14 cellular contexts compared by ENCODE assay signal in the genomic region with DNA sequence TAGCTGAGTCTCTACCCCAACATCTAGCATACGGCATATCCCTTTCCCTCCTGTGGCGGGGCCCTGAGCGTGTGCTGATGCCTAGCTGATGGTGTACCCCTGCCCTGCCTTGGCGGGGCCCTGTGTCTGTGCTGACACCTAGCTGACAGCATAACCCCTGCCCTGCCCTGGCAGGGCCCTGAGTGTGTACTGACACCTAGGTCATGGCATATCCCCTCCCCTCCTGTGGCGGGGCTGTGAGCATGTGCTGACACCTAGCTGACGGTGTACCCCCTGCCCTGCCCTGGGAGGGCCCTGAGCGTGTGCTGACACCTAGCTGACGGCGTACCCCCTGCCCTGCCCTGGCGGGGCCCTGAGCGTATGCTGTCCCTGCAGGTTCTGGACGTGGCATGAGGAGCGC.
DNase-seq lines count a peak whose midpoint lies in the region; ATAC-seq and TF ChIP-seq lines count a peak whose summit lies in the region.
"Had no signal": no experiment of that assay in that cellular context is flagged by ENCODE, and none has a peak within 500 bp of the region (broad histone marks: within the 10 kb centered on the region; RNA-seq: fewer than 3 reads in every experiment).

No MANE protein-coding gene starts in this region.

- peak; percentile 19 for ATAC-seq in activated CD4-positive, alpha-beta T cell treated with anti-CD3 and anti-CD28 coated beads for 36 hours
- ATAC-seq in stimulated activated memory B cell treated with anti-CD40 and anti-IgM and Interleukin-4, amounts not matched to agents 10 μg/mL and 1 μg/mL and 100 μg/mL, for 72 hours = no peak

- H3K9me3 Mint-ChIP-seq in activated CD4-positive, alpha-beta T cell treated with anti-CD3 and anti-CD28 coated beads for 36 hours (ENCODE audit: low read depth) = no peaks in the 10 kb centered on the region
- no peaks in the 10 kb centered on the region for H3K9me3 Mint-ChIP-seq in activated naive CD8-positive, alpha-beta T cell treated with anti-CD3 and anti-CD28 coated beads for 36 hours
- H3K9me3 Mint-ChIP-seq in stimulated activated memory B cell treated with anti-CD40 and anti-IgM and Interleukin-4, amounts not matched to agents 10 μg/mL and 1 μg/mL and 100 μg/mL, for 72 hours = no peaks in the 10 kb centered on the region
- H3K9me3 Mint-ChIP-seq in CD14-positive monocyte = no peaks in the 10 kb centered on the region

- peak overlapping the region; percentile 54 for H3K4me3 Mint-ChIP-seq in activated CD4-positive, alpha-beta T cell treated with anti-CD3 and anti-CD28 coated beads for 36 hours
- no peak overlapping the region for H3K4me3 Mint-ChIP-seq in activated naive CD8-positive, alpha-beta T cell treated with anti-CD3 and anti-CD28 coated beads for 36 hours
- H3K4me3 Mint-ChIP-seq in stimulated activated memory B cell treated with anti-CD40 and anti-IgM and Interleukin-4, amounts not matched to agents 10 μg/mL and 1 μg/mL and 100 μg/mL, for 72 hours = no peak overlapping the region
- H3K4me3 Mint-ChIP-seq in CD14-positive monocyte = no peak overlapping the region

- peaks cover 54% of the 10 kb centered on the region for H3K36me3 Mint-ChIP-seq in activated CD4-positive, alpha-beta T cell treated with anti-CD3 and anti-CD28 coated beads for 36 hours (ENCODE audit: low read depth)
- H3K36me3 Mint-ChIP-seq in activated naive CD8-positive, alpha-beta T cell treated with anti-CD3 and anti-CD28 coated beads for 36 hours = peaks cover 46% of the 10 kb centered on the region
- peaks cover 41% of the 10 kb centered on the region for H3K36me3 Mint-ChIP-seq in stimulated activated memory B cell treated with anti-CD40 and anti-IgM and Interleukin-4, amounts not matched to agents 10 μg/mL and 1 μg/mL and 100 μg/mL, for 72 hours
- H3K36me3 Mint-ChIP-seq in CD14-positive monocyte = peaks cover 0 to 36% of the 10 kb centered on the region in 2 donors

- DNase-seq in activated CD4-positive, alpha-beta T cell treated with anti-CD3 and anti-CD28 coated beads for 36 hours = peak; percentile 52
- no peak for DNase-seq in activated CD4-positive, alpha-beta T cell treated with anti-CD3 and anti-CD28 coated beads, Interleukin-2, amount 50 U/mL, for 1 hour
- DNase-seq in stimulated activated CD4-positive, alpha-beta T cell treated with anti-CD3 and anti-CD28 coated beads, Interleukin-1b, Interleukin-23, amount 100 ng/mL, for 48 hours = peak; percentile 25
- no peak for DNase-seq in stimulated activated CD4-positive, alpha-beta T cell treated with anti-CD3 and anti-CD28 coated beads, Interleukin-4, amount 100 ng/mL, for 1 hour
- DNase-seq in activated naive CD8-positive, alpha-beta T cell treated with anti-CD3 and anti-CD28 coated beads for 36 hours = no peak
- DNase-seq in NOMO-1 treated with dmso at 0.1 percent for 144 hours (lab: John Stamatoyannopoulos, UW; ENCODE audit: unreplicated experiment) (no peak), CD14-positive monocyte (ENCODE audit: low spot score) (no peak)
- DNase-seq: 8988T, BE2C, DMS79 treated with DMSO at 0.1 percent for 48 hours, NCI-H187 treated with DMSO at 0.1 percent for 48 hours, NCI-H345, NCI-H526 had no signal

- TF ChIP-seq CTCF in CD14-positive monocyte (IDR thresholded peaks at IDR 0.05) = no peak

- CTCF ChIA-PET in activated CD4-positive, alpha-beta T cell treated with anti-CD3 and anti-CD28 coated beads for 36 hours (lab: Charles Lee) = interaction anchor here (0.9 to 1.0 kb wide), 2 partner anchors 8 to 16 kb away, joined by 3 read pairs; no protein-coding TSS in a partner anchor

- intact Hi-C loops in activated CD4-positive, alpha-beta T cell treated with anti-CD3 and anti-CD28 coated beads for 36 hours (cut with DNase I, micrococcal nuclease) = loop anchor here in 1 of 2 experiments (5.0 kb wide), 2 partner anchors 48 to 142 kb away; no protein-coding TSS in a partner anchor
- intact Hi-C loops in CD14-positive monocyte (cut with micrococcal nuclease) = no loop called here

- H3K4me1 Mint-ChIP-seq in activated CD4-positive, alpha-beta T cell treated with anti-CD3 and anti-CD28 coated beads for 36 hours = peaks cover 78% of the 10 kb centered on the region
- H3K4me1 Mint-ChIP-seq in activated naive CD8-positive, alpha-beta T cell treated with anti-CD3 and anti-CD28 coated beads for 36 hours = peaks cover 50% of the 10 kb centered on the region
- H3K4me1 Mint-ChIP-seq in stimulated activated memory B cell treated with anti-CD40 and anti-IgM and Interleukin-4, amounts not matched to agents 10 μg/mL and 1 μg/mL and 100 μg/mL, for 72 hours = peaks cover 17% of the 10 kb centered on the region
- no peaks in the 10 kb centered on the region for H3K4me1 Mint-ChIP-seq in CD14-positive monocyte

- H3K27ac Mint-ChIP-seq in activated CD4-positive, alpha-beta T cell treated with anti-CD3 and anti-CD28 coated beads for 36 hours = peak overlapping the region; percentile 99
- peak overlapping the region; percentile 97 for H3K27ac Mint-ChIP-seq in activated naive CD8-positive, alpha-beta T cell treated with anti-CD3 and anti-CD28 coated beads for 36 hours
- peak overlapping the region; percentile 44 for H3K27ac Mint-ChIP-seq in stimulated activated memory B cell treated with anti-CD40 and anti-IgM and Interleukin-4, amounts not matched to agents 10 μg/mL and 1 μg/mL and 100 μg/mL, for 72 hours
- H3K27ac Mint-ChIP-seq in CD14-positive monocyte = peak overlapping the region in 1 of 7 donors; percentile 37

- POLR2A ChIA-PET in activated CD4-positive, alpha-beta T cell treated with anti-CD3 and anti-CD28 coated beads for 36 hours (lab: Charles Lee) = interaction anchor here (0.7 kb wide), 1 partner anchor 35 kb away, joined by 3 read pairs; no protein-coding TSS in a partner anchor

- H3K27me3 Mint-ChIP-seq in activated CD4-positive, alpha-beta T cell treated with anti-CD3 and anti-CD28 coated beads for 36 hours = no peaks in the 10 kb centered on the region
- H3K27me3 Mint-ChIP-seq in activated naive CD8-positive, alpha-beta T cell treated with anti-CD3 and anti-CD28 coated beads for 36 hours = no peaks in the 10 kb centered on the region
- no peaks in the 10 kb centered on the region for H3K27me3 Mint-ChIP-seq in stimulated activated memory B cell treated with anti-CD40 and anti-IgM and Interleukin-4, amounts not matched to agents 10 μg/mL and 1 μg/mL and 100 μg/mL, for 72 hours
- H3K27me3 Mint-ChIP-seq in CD14-positive monocyte (ENCODE audit: low read depth in 3 of 3) = peaks cover 0 to 2% (median 0%) of the 10 kb centered on the region in 3 donors

Comparison
In these comparisons a context has a peak if more than half of its experiments do, and no peak if none do; other contexts are left out.
1. DNase-seq: peak in activated CD4-positive, alpha-beta T cell treated with anti-CD3 and anti-CD28 coated beads for 36 hours (single experiment) and stimulated activated CD4-positive, alpha-beta T cell treated with anti-CD3 and anti-CD28 coated beads, Interleukin-1b, Interleukin-23, amount 100 ng/mL, for 48 hours (single experiment); none in activated CD4-positive, alpha-beta T cell treated with anti-CD3 and anti-CD28 coated beads, Interleukin-2, amount 50 U/mL, for 1 hour (single experiment), stimulated activated CD4-positive, alpha-beta T cell treated with anti-CD3 and anti-CD28 coated beads, Interleukin-4, amount 100 ng/mL, for 1 hour (single experiment), activated naive CD8-positive, alpha-beta T cell treated with anti-CD3 and anti-CD28 coated beads for 36 hours (single experiment), NOMO-1 treated with dmso at 0.1 percent for 144 hours (single experiment) and CD14-positive monocyte (single experiment).